Comparison of ENCODE assay signal across 8 cellular contexts in genomic region chr10:43648083-43648391, GRCh38. TPM values are rescaled to one million over a fixed set of nuclear protein-coding genes. Genes with fewer than 3 reads are reported as not detected.
A peak's percentile ranks its signal among the peaks of the same experiment; 100 is the strongest.
DNase-seq lines count a peak whose midpoint lies in the region; ATAC-seq and TF ChIP-seq lines count a peak whose summit lies in the region.

No MANE protein-coding gene starts in this region.

- H3K4me1 ChIP-seq in left lung (peaks cover 0 to 8% of the 10 kb centered on the region in 2 donors), tibial artery (peaks cover 0 to 17% (median 2%) of the 10 kb centered on the region in 4 donors)

- TF ChIP-seq CTCF in left lung (IDR thresholded peaks at IDR 0.05), result no peak
- no peak for TF ChIP-seq CTCF in tibial artery (IDR thresholded peaks at IDR 0.05)

- H3K27ac ChIP-seq in left lung (peak overlapping the region; percentile 71 to 74), tibial artery (peak overlapping the region; percentile 82 to 87)

- H3K27me3 Mint-ChIP-seq in activated CD8-positive, alpha-beta memory T cell treated with anti-CD3 and anti-CD28 coated beads, Interleukin-2, amount 10 ng/mL, durations not matched to agents 7 days and 5 days, result peaks cover 9% of the 10 kb centered on the region
- H3K27me3 Mint-ChIP-seq in activated naive CD8-positive, alpha-beta T cell, result no peaks in the 10 kb centered on the region

- H3K36me3 ChIP-seq in left lung, result peaks cover 9 to 30% of the 10 kb centered on the region in 2 donors
- H3K36me3 ChIP-seq in tibial artery, result peaks cover 34 to 41% (median 37%) of the 10 kb centered on the region in 3 donors

- DNase-seq in activated CD8-positive, alpha-beta memory T cell treated with anti-CD3 and anti-CD28 coated beads, Interleukin-2, amount 10 ng/mL, durations not matched to agents 7 days and 5 days, result no peak
- DNase-seq in activated CD8-positive, alpha-beta memory T cell treated with anti-CD3 and anti-CD28 coated beads, Interleukin-2, amount 50 U/mL, for 48 hours, result no peak
- DNase-seq in left lung (no peak), tibial artery (no peak), NCI-H1694 (lab: John Stamatoyannopoulos, UW) (no peak), DMS114 treated with DMSO at 0.1 percent for 48 hours (lab: John Stamatoyannopoulos, UW; ENCODE audit: unreplicated experiment) (no peak)
- no peak for DNase-seq in effector CD4-positive, alpha-beta T cell

- ATAC-seq in activated CD8-positive, alpha-beta memory T cell treated with anti-CD3 and anti-CD28 coated beads, Interleukin-2, amount 10 ng/mL, durations not matched to agents 7 days and 5 days, result no peak
- no peak for ATAC-seq in left lung

- H3K4me3 ChIP-seq in left lung (peak overlapping the region; percentile 56 to 79), tibial artery (peak overlapping the region; percentile 82 to 94)

- H3K36me3 Mint-ChIP-seq in activated CD8-positive, alpha-beta memory T cell treated with anti-CD3 and anti-CD28 coated beads, Interleukin-2, amount 10 ng/mL, durations not matched to agents 7 days and 5 days, result peaks cover 41% of the 10 kb centered on the region
- peaks cover 32% of the 10 kb centered on the region for H3K36me3 Mint-ChIP-seq in activated naive CD8-positive, alpha-beta T cell

- peaks cover 11% of the 10 kb centered on the region for H3K4me1 Mint-ChIP-seq in activated CD8-positive, alpha-beta memory T cell treated with anti-CD3 and anti-CD28 coated beads, Interleukin-2, amount 10 ng/mL, durations not matched to agents 7 days and 5 days
- H3K4me1 Mint-ChIP-seq in activated naive CD8-positive, alpha-beta T cell (ENCODE audit: low read depth), result peaks cover 16% of the 10 kb centered on the region

- intact Hi-C loops in left lung (cut with DNase I) (no loop called here), tibial artery (cut with DNase I; ENCODE audit: low total_unique reads) (no loop called here)

- no peak overlapping the region for H3K27ac Mint-ChIP-seq in activated CD8-positive, alpha-beta memory T cell treated with anti-CD3 and anti-CD28 coated beads, Interleukin-2, amount 10 ng/mL, durations not matched to agents 7 days and 5 days
- H3K27ac Mint-ChIP-seq in activated naive CD8-positive, alpha-beta T cell, result peak overlapping the region; percentile 98

- peaks cover 16 to 37% of the 10 kb centered on the region in 2 donors for H3K9me3 ChIP-seq in left lung
- H3K9me3 ChIP-seq in tibial artery, result peaks cover 7 to 41% (median 35%) of the 10 kb centered on the region in 3 donors

- peak overlapping the region; percentile 79 for H3K4me3 Mint-ChIP-seq in activated CD8-positive, alpha-beta memory T cell treated with anti-CD3 and anti-CD28 coated beads, Interleukin-2, amount 10 ng/mL, durations not matched to agents 7 days and 5 days
- peak overlapping the region; percentile 94 for H3K4me3 Mint-ChIP-seq in activated naive CD8-positive, alpha-beta T cell

- H3K9me3 Mint-ChIP-seq in activated CD8-positive, alpha-beta memory T cell treated with anti-CD3 and anti-CD28 coated beads, Interleukin-2, amount 10 ng/mL, durations not matched to agents 7 days and 5 days (ENCODE audit: low read depth), result peaks cover 21% of the 10 kb centered on the region
- peaks cover 12% of the 10 kb centered on the region for H3K9me3 Mint-ChIP-seq in activated naive CD8-positive, alpha-beta T cell (ENCODE audit: low read depth)

- H3K27me3 ChIP-seq in left lung, result peaks cover 0 to 3% of the 10 kb centered on the region in 2 donors
- H3K27me3 ChIP-seq in tibial artery, result no peaks in the 10 kb centered on the region

- CTCF ChIA-PET in activated CD8-positive, alpha-beta memory T cell treated with anti-CD3 and anti-CD28 coated beads, Interleukin-2, amount 10 ng/mL, durations not matched to agents 7 days and 5 days (lab: Charles Lee), result interaction anchor here (1.0 to 1.8 kb wide), 2 partner anchors 42 to 392 kb away, joined by 3 to 7 read pairs; no protein-coding TSS in a partner anchor

RNA-seq across cellular contexts. Expression of gene ZNF32, which starts 0.6 kb away (rescaled TPM):
- 1 to 10 TPM; 6.5 to 8.2 TPM for total RNA-seq in activated CD8-positive, alpha-beta memory T cell treated with anti-CD3 and anti-CD28 coated beads, Interleukin-2, amount 10 ng/mL, durations not matched to agents 7 days and 5 days
- 10 to 100 TPM; 29.1 to 32.9 TPM for total RNA-seq in left lung

RNA-seq across cellular contexts. Expression of gene ZNF485, which starts 41.8 kb away (rescaled TPM):
- total RNA-seq in activated CD8-positive, alpha-beta memory T cell treated with anti-CD3 and anti-CD28 coated beads, Interleukin-2, amount 10 ng/mL, durations not matched to agents 7 days and 5 days, result 1 to 10 TPM; 1.1 to 1.6 TPM
- 1 to 10 TPM; 1.9 to 5.0 TPM for total RNA-seq in left lung
